In genomic region chr2:180975585-180975984, GRCh38 we compare ENCODE assay signal across 28 cellular contexts.
"Had no signal": no experiment of that assay in that cellular context is flagged by ENCODE, and none has a peak within 500 bp of the region (broad histone marks: within the 10 kb centered on the region; RNA-seq: fewer than 3 reads in every experiment).

No MANE protein-coding gene starts in this region.

- ATAC-seq: effector memory CD8-positive, alpha-beta T cell; esophagus mucosa; gastrocnemius medialis; heart right ventricle; left cardiac atrium; left lung; left ventricle myocardium superior; lower lobe of right lung; mucosa of descending colon; naive thymus-derived CD8-positive, alpha-beta T cell had no signal

- H3K4me3 ChIP-seq: coronary artery, dorsolateral prefrontal cortex, esophagus squamous epithelium, gastrocnemius medialis, heart right ventricle, left lung, lower lobe of right lung, mucosa of descending colon had no signal

- H3K9me3 ChIP-seq: esophagus squamous epithelium, gastrocnemius medialis, heart right ventricle, left lung, lower lobe of right lung, mucosa of descending colon had no signal

- H3K36me3 ChIP-seq: esophagus squamous epithelium, gastrocnemius medialis, heart right ventricle, left lung, lower lobe of right lung had no signal

- H3K27ac ChIP-seq: coronary artery, dorsolateral prefrontal cortex, epithelial cell of prostate, esophagus squamous epithelium, gastrocnemius medialis, heart right ventricle, left lung, lower lobe of right lung had no signal

- H3K27me3 ChIP-seq: dorsolateral prefrontal cortex, esophagus squamous epithelium, gastrocnemius medialis, heart right ventricle, left lung had no signal

- FAIRE-seq: endometrium, islet of Langerhans, keratinocyte had no signal

- DNase-seq: dermis blood vessel endothelial cell; dorsolateral prefrontal cortex; effector CD4-positive, alpha-beta T cell; effector memory CD8-positive, alpha-beta T cell; endodermal cell; erythroblast; esophagus squamous epithelium; foreskin fibroblast; foreskin melanocyte; gastrocnemius medialis; glutamatergic neuron; head of caudate nucleus; heart right ventricle; hippocampal formation; left cardiac atrium; left lung; left ventricle myocardium superior; lower lobe of right lung; mesenchymal stem cell; mucosa of descending colon; naive B cell; naive thymus-derived CD8-positive, alpha-beta T cell had no signal

- H3K4me1 ChIP-seq: gastrocnemius medialis, lower lobe of right lung had no signal
